ENCODE assay signal across 25 cellular contexts in the genomic region with DNA sequence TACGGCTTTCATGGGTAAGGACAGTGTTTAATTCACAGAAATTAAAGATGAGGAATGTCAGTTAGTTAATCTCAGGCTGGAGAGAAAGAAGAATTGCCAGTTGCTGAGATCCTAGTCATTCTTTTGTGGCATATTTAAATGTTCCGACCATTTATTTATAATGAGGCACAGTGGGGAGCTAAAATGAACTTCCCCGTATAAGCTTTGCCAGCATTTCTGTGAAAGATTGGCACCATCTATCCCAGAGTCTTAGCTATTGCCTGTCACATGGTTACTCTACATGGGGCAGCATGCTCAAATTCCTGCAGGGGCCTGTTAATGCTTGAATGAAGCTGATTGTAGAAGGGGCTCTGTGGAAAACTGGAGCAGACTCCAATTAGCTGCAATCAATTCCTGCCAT.
"Had no signal": no experiment of that assay in that cellular context is flagged by ENCODE, and none has a peak within 500 bp of the region (broad histone marks: within the 10 kb centered on the region; RNA-seq: fewer than 3 reads in every experiment).

No MANE protein-coding gene starts in this region.

- H3K4me1 ChIP-seq: esophagus muscularis mucosa, gastroesophageal sphincter, left lung, psoas muscle, thyroid gland, upper lobe of right lung had no signal

- H3K27ac Mint-ChIP-seq: activated CD4-positive, alpha-beta memory T cell treated with anti-CD3 and anti-CD28 coated beads, Interleukin-2, amount 10 ng/mL, durations not matched to agents 7 days and 5 days; activated naive CD4-positive, alpha-beta T cell treated with anti-CD3 and anti-CD28 coated beads, Interleukin-2, amount 50 U/mL, for 24 hours; activated T-cell treated with anti-CD3 and anti-CD28 coated beads, Interleukin-2, amount 50 U/mL, for 72 hours; naive B cell; T-helper 17 cell had no signal

- H3K27me3 ChIP-seq: esophagus muscularis mucosa, gastroesophageal sphincter, left lung, ovary, thyroid gland, upper lobe of right lung had no signal

- H3K27ac ChIP-seq: esophagus muscularis mucosa, gastroesophageal sphincter, left lung, ovary, psoas muscle, thyroid gland, upper lobe of right lung had no signal

- H3K27me3 Mint-ChIP-seq: activated CD4-positive, alpha-beta memory T cell treated with anti-CD3 and anti-CD28 coated beads, Interleukin-2, amount 10 ng/mL, durations not matched to agents 7 days and 5 days; activated naive CD4-positive, alpha-beta T cell treated with anti-CD3 and anti-CD28 coated beads, Interleukin-2, amount 50 U/mL, for 24 hours; central memory CD8-positive, alpha-beta T cell; naive B cell; T-helper 17 cell had no signal

- H3K9me3 Mint-ChIP-seq: activated CD4-positive, alpha-beta memory T cell treated with anti-CD3 and anti-CD28 coated beads, Interleukin-2, amount 10 ng/mL, durations not matched to agents 7 days and 5 days had no signal

- H3K9me3 ChIP-seq: ovary, thyroid gland, upper lobe of right lung had no signal

- DNase-seq: activated CD4-positive, alpha-beta memory T cell treated with anti-CD3 and anti-CD28 coated beads, Interleukin-2, amount 10 ng/mL, durations not matched to agents 7 days and 5 days; activated CD4-positive, alpha-beta T cell treated with anti-CD3 and anti-CD28 coated beads for 48 hours; activated effector memory CD4-positive, alpha-beta T cell treated with anti-CD3 and anti-CD28 coated beads, Interleukin-2, amount 50 U/mL, for 16 hours; activated T-cell treated with anti-CD3 and anti-CD28 coated beads, Interleukin-2, amount 50 U/mL, for 72 hours; effector memory CD4-positive, alpha-beta T cell; head of caudate nucleus; kidney; left lung; naive B cell; ovary; psoas muscle; right cardiac atrium; stimulated activated CD4-positive, alpha-beta T cell treated with anti-CD3 and anti-CD28 coated beads, Interleukin-12 subunit alpha, Interleukin-12 subunit beta, amount 100 ng/mL, for 4 hours; stimulated activated CD4-positive, alpha-beta T cell treated with anti-CD3 and anti-CD28 coated beads, Interleukin-4, amount 100 ng/mL, for 4 hours; stimulated activated naive CD8-positive, alpha-beta T cell treated with anti-CD3 and anti-CD28 coated beads, Interleukin-15, Interleukin-2, amounts not matched to agents 100 U/mL and 50 U/mL, for 24 hours; substantia nigra; SW 1271; T-helper 17 cell; thyroid gland; upper lobe of right lung had no signal

- H3K4me3 Mint-ChIP-seq: activated CD4-positive, alpha-beta memory T cell treated with anti-CD3 and anti-CD28 coated beads, Interleukin-2, amount 10 ng/mL, durations not matched to agents 7 days and 5 days; activated naive CD4-positive, alpha-beta T cell treated with anti-CD3 and anti-CD28 coated beads, Interleukin-2, amount 50 U/mL, for 24 hours; activated T-cell treated with anti-CD3 and anti-CD28 coated beads, Interleukin-2, amount 50 U/mL, for 72 hours; central memory CD8-positive, alpha-beta T cell; naive B cell; T-helper 17 cell had no signal

- H3K36me3 Mint-ChIP-seq: activated naive CD4-positive, alpha-beta T cell treated with anti-CD3 and anti-CD28 coated beads, Interleukin-2, amount 50 U/mL, for 24 hours; naive B cell had no signal

- ATAC-seq: activated T-cell treated with anti-CD3 and anti-CD28 coated beads, Interleukin-2, amount 50 U/mL, for 72 hours; gastroesophageal sphincter; left lung; psoas muscle; right cardiac atrium; stimulated activated naive CD8-positive, alpha-beta T cell treated with anti-CD3 and anti-CD28 coated beads, Interleukin-15, Interleukin-2, amounts not matched to agents 100 U/mL and 50 U/mL, for 24 hours; T-helper 17 cell; upper lobe of right lung had no signal

- H3K4me3 ChIP-seq: esophagus muscularis mucosa, gastroesophageal sphincter, left lung, lung, ovary, psoas muscle, thyroid gland, upper lobe of right lung had no signal

- H3K36me3 ChIP-seq: esophagus muscularis mucosa, gastroesophageal sphincter, left lung, ovary, thyroid gland, upper lobe of right lung had no signal

- H3K4me1 Mint-ChIP-seq: activated CD4-positive, alpha-beta memory T cell treated with anti-CD3 and anti-CD28 coated beads, Interleukin-2, amount 10 ng/mL, durations not matched to agents 7 days and 5 days; activated naive CD4-positive, alpha-beta T cell treated with anti-CD3 and anti-CD28 coated beads, Interleukin-2, amount 50 U/mL, for 24 hours; central memory CD8-positive, alpha-beta T cell; naive B cell; T-helper 17 cell had no signal
